In genomic region chr6:7812623-7813022, GRCh38 we compare ENCODE assay signal across 17 cellular contexts.
DNase-seq lines count a peak whose midpoint lies in the region; ATAC-seq, FAIRE-seq and TF ChIP-seq lines count a peak whose summit lies in the region.
"Had no signal": no experiment of that assay in that cellular context is flagged by ENCODE, and none has a peak within 500 bp of the region (broad histone marks: within the 10 kb centered on the region; RNA-seq: fewer than 3 reads in every experiment).

No MANE protein-coding gene starts in this region.

- CTCF ChIA-PET in HEK293T (lab: Yijun Ruan, JAX) = no interaction called here

- intact Hi-C loops in head of caudate nucleus (cut with DNase I) = no loop called here

- DNase-seq in GM19239 (ENCODE audit: insufficient read length, low spot score) (peak; percentile 12), HEK293T (ENCODE audit: extremely low spot score) (no peak), NAMALWA (ENCODE audit: low spot score) (no peak), kidney glomerular epithelial cell (lab: John Stamatoyannopoulos, UW) (no peak), head of caudate nucleus (no peak), NCI-H2196 (lab: John Stamatoyannopoulos, UW; ENCODE audit: unreplicated experiment) (no peak)
- DNase-seq: C1 segment of cervical spinal cord; Calu3; CD4-positive, alpha-beta T cell; DMS 273 treated with DMSO at 0.1 percent for 48 hours; GOT3; HFFc6 had no signal

- peak; percentile 66 for ATAC-seq in HG03439 (IDR thresholded peaks at IDR 0.05; ENCODE audit: unreplicated experiment)
- ATAC-seq: HepG2 had no signal

- no peak for FAIRE-seq in GM19239 (lab: Jason Lieb, UNC)
- FAIRE-seq: A204.1, GM12891, HepG2, HTR-8/SVneo had no signal

- POLR2A ChIA-PET in HEK293T (lab: Yijun Ruan, JAX) = no interaction called here

TF ChIP-seq in HEK293T, 16 proteins besides CTCF, POLR2A, EP300 and RAD21:
- TF ChIP-seq ZNF384 (IDR thresholded peaks at IDR 0.05) (no peak), PKNOX1 (IDR thresholded peaks at IDR 0.05) (peak; percentile 43; the same call in 1 of the 2 replicates)
TF ChIP-seq in HEK293T: peak in this region for 1.
